28 cellular contexts compared by ENCODE assay signal in the genomic region with DNA sequence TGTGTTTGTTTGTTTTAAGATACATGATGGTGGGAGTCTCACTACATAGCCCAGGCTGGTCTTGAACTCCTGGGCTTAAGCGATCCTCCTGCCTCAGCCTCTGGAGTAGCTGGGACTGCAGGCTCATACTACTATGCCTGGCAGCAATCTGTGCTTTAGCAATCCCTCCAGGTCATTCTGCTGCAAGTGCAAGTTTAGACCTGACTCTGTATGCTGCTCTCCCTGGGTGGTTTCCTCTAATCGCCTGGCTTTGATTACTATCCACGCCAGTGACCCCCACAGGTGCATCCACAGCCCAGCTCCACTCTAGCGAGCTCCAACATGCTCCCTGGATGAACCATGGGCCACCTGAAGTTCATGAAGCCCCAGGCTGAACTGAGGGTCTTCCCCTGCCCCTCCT. TPM values are rescaled to one million over a fixed set of nuclear protein-coding genes. Genes with fewer than 3 reads are reported as not detected.
"Had no signal": no experiment of that assay in that cellular context is flagged by ENCODE, and none has a peak within 500 bp of the region (broad histone marks: within the 10 kb centered on the region; RNA-seq: fewer than 3 reads in every experiment).

No MANE protein-coding gene starts in this region.

- H3K36me3 ChIP-seq: esophagus squamous epithelium, gastrocnemius medialis, left lung, neural progenitor cell, sigmoid colon, stomach, thyroid gland, vagina had no signal

- H3K27ac ChIP-seq: coronary artery, esophagus squamous epithelium, gastrocnemius medialis, left lung, neural progenitor cell, parathyroid adenoma, psoas muscle, sigmoid colon, stomach, thyroid gland, vagina had no signal

- H3K79me2 ChIP-seq: parathyroid adenoma had no signal

- H3K4me3 ChIP-seq: coronary artery, esophagus squamous epithelium, gastrocnemius medialis, left lung, neural progenitor cell, psoas muscle, sigmoid colon, stomach, thyroid gland, vagina had no signal

- H3K4me2 ChIP-seq: neural progenitor cell had no signal

- H3K9me3 ChIP-seq: esophagus squamous epithelium, gastrocnemius medialis, left lung, psoas muscle, sigmoid colon, stomach, thyroid gland, vagina had no signal

- H3K9ac ChIP-seq: neural progenitor cell, parathyroid adenoma had no signal

- FAIRE-seq: endothelial cell of umbilical vein, kidney had no signal

- H3K4me1 ChIP-seq: esophagus squamous epithelium, gastrocnemius medialis, left lung, neural progenitor cell, parathyroid adenoma, psoas muscle, sigmoid colon, stomach, thyroid gland, vagina had no signal

- DNase-seq: dermis blood vessel endothelial cell; effector memory CD4-positive, alpha-beta T cell; erythroblast; esophagus squamous epithelium; gastrocnemius medialis; head of caudate nucleus; kidney; left cardiac atrium; left lung; mesendoderm; midbrain; naive thymus-derived CD4-positive, alpha-beta T cell; psoas muscle; right cardiac atrium; sigmoid colon; stimulated activated CD4-positive, alpha-beta T cell treated with anti-CD3 and anti-CD28 coated beads, Interleukin-2, amount 100 ng/mL, for 24 hours; stimulated activated CD4-positive, alpha-beta T cell treated with anti-CD3 and anti-CD28 coated beads, Interleukin-4, amount 100 ng/mL, for 24 hours; stimulated activated naive CD4-positive, alpha-beta T cell treated with Interleukin-2 at 50 U/mL for 16 hours; stomach; thyroid gland; trophoblast cell had no signal

- H3K27me3 ChIP-seq: gastrocnemius medialis, left lung, sigmoid colon, thyroid gland, vagina had no signal

- ATAC-seq: gastrocnemius medialis; left cardiac atrium; left lung; naive thymus-derived CD4-positive, alpha-beta T cell; psoas muscle; right cardiac atrium; stimulated activated effector memory CD8-positive, alpha-beta T cell treated with anti-CD3 and anti-CD28 coated beads, Interleukin-12 subunit alpha, Interleukin-12 subunit beta, amount 100 ng/mL, for 72 hours had no signal

- H2AFZ ChIP-seq: neural progenitor cell, parathyroid adenoma had no signal

RNA-seq across cellular contexts. Expression of gene HEYL, which starts 47.4 kb away (rescaled TPM):
- total RNA-seq: endothelial cell of umbilical vein, lung microvascular endothelial cell had no signal
- polyA plus RNA-seq: endothelial cell of umbilical vein had no signal
